8 cellular contexts compared by ENCODE assay signal in the genomic region with DNA sequence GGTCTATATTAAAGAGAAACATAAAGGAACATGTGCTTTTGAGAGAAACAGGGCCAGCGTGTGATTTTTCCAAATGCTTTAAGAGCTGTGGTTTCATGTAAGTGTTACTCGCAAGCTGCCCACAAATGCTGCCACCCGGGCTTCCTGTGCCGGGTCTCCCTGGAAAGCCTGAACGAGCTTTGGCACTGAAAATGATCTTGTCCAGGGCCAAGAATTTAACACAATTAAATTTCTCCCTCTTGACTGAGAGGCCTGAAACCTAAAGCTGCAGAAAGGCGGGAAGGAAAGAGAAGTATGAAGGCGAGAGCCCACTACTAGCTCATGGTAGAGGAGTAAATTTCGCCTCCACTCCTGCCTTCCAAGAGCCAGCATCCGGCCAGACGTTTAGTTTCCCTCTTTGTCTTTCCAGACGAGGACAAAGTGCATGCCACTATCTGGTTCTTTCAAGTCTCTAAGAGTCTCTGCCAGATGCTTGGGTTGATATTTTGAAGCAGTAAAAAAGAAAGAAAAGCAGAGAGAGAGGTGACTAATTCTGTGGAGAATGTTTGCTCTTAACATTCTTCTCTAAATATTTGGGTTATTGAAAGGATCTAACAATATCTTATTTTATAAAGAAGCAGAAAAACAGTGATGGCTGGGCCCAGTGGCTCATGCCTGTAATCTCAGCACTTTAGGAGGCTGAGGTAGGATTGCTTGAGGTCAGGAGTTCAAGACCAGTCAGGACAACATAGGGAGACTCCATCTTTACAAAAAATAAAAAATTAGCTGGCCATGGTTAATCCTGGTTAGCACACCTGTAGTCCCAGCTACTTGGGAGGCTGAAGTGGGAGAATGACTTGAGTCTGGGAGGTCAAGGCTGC.
DNase-seq lines count a peak whose midpoint lies in the region; ATAC-seq and TF ChIP-seq lines count a peak whose summit lies in the region.

No MANE protein-coding gene starts in this region.

- peak; percentile 11 for ATAC-seq in Right ventricle myocardium inferior
- ATAC-seq in HG03354 (IDR thresholded peaks at IDR 0.05; ENCODE audit: poor library complexity, severe bottlenecking, unreplicated experiment) = no peak

- no peak overlapping the region for H2AK5ac ChIP-seq in neuronal stem cell (ENCODE audit: low read depth, low read length)

- TF ChIP-seq RAD21 in SK-N-SH (IDR thresholded peaks at IDR 0.05; ENCODE audit: low read length) = no peak

- CTCF ChIA-PET in SK-N-SH (lab: Yijun Ruan, JAX) = interaction anchor here (1.1 to 1.7 kb wide), 2 partner anchors 131 to 361 kb away, joined by 3 to 4 read pairs; no protein-coding TSS in a partner anchor

- H3K4me3 ChIP-seq in SK-N-SH (ENCODE audit: low read depth in 2 of 2, low read length in 1 of 2) (no peak overlapping the region), esophagus squamous epithelium (peak overlapping the region in 1 of 4 donors; percentile 31), neuronal stem cell (ENCODE audit: low read length in 2 of 2) (no peak overlapping the region)

- H3K14ac ChIP-seq in neuronal stem cell (ENCODE audit: low read length) = no peak overlapping the region

- H4K91ac ChIP-seq in neuronal stem cell (ENCODE audit: low read depth, low read length, poor library complexity) = no peak overlapping the region

- peak overlapping the region; percentile 79 for H2AFZ ChIP-seq in SK-N-SH (ENCODE audit: low read depth)
- H2AFZ ChIP-seq in neuronal stem cell (ENCODE audit: low read length) = peak overlapping the region; percentile 56

- no peak overlapping the region for H2BK120ac ChIP-seq in neuronal stem cell (ENCODE audit: low read depth, low read length)

- POLR2A ChIA-PET in SK-N-SH (lab: Yijun Ruan, JAX) = interaction anchor here (0.7 to 1.3 kb wide), 3 partner anchors 100 to 128 kb away, joined by 4 read pairs; a partner anchor contains a TSS

- no peak for TF ChIP-seq EP300 in SK-N-SH (IDR thresholded peaks at IDR 0.05; ENCODE audit: borderline replicate concordance in 1 of 2, low read depth in 1 of 2, low read length in 1 of 2)

- intact Hi-C loops in Right ventricle myocardium inferior (cut with DNase I) (no loop called here), cardiac septum (cut with DNase I) (no loop called here), esophagus squamous epithelium (cut with DNase I) (no loop called here)

- H3K4me1 ChIP-seq in SK-N-SH (ENCODE audit: control insufficient read depth in 1 of 2, insufficient read depth in 2 of 2, low read depth in 1 of 2, low read length in 1 of 2) (peaks cover 22 to 23% of the 10 kb centered on the region in 2 experiments), esophagus squamous epithelium (peaks cover 0 to 39% (median 9%) of the 10 kb centered on the region in 3 donors), neuronal stem cell (ENCODE audit: control insufficient read depth in 2 of 2, insufficient read depth in 1 of 2, low read depth in 1 of 2, low read length in 2 of 2) (peaks cover 0 to 10% of the 10 kb centered on the region in 2 donors)

- H3K18ac ChIP-seq in neuronal stem cell (ENCODE audit: low read length) = no peak overlapping the region

- H3K36me3 ChIP-seq in SK-N-SH (replicated peaks in 1 of 2; ENCODE audit: control insufficient read depth in 1 of 2, insufficient read depth in 2 of 2, low read length in 1 of 2) = no peaks in the 10 kb centered on the region
- no peaks in the 10 kb centered on the region for H3K36me3 ChIP-seq in esophagus squamous epithelium
- no peaks in the 10 kb centered on the region for H3K36me3 ChIP-seq in neuronal stem cell (replicated peaks in 1 of 2; ENCODE audit: control insufficient read depth in 2 of 2, insufficient read depth in 2 of 2, low read length in 2 of 2)

- no peak overlapping the region for H2BK12ac ChIP-seq in neuronal stem cell (ENCODE audit: low read length)

- H4K20me1 ChIP-seq in SK-N-SH (ENCODE audit: insufficient read depth) = no peaks in the 10 kb centered on the region

- no peak overlapping the region for H2BK15ac ChIP-seq in neuronal stem cell (ENCODE audit: low read length)

- no peak for DNase-seq in Right ventricle myocardium inferior (ENCODE audit: missing footprints)
- no peak for DNase-seq in cardiac septum (ENCODE audit: low spot score)
- peak; percentile 56 for DNase-seq in SK-N-SH
- DNase-seq in esophagus squamous epithelium (lab: John Stamatoyannopoulos, UW) = no peak
- peak; percentile 9 for DNase-seq in neuronal stem cell (ENCODE audit: low spot score)
- no peak for DNase-seq in effector CD8-positive, alpha-beta T cell (lab: John Stamatoyannopoulos, UW)
- no peak for DNase-seq in NCI-H187 treated with DMSO at 0.1 percent for 48 hours (lab: John Stamatoyannopoulos, UW)

- TF ChIP-seq POLR2A in esophagus squamous epithelium (IDR thresholded peaks at IDR 0.05) = no peak

- no peaks in the 10 kb centered on the region for H3K9me3 ChIP-seq in SK-N-SH
- no peaks in the 10 kb centered on the region for H3K9me3 ChIP-seq in esophagus squamous epithelium
- no peaks in the 10 kb centered on the region for H3K9me3 ChIP-seq in neuronal stem cell (replicated peaks in 1 of 2; ENCODE audit: control insufficient read depth in 2 of 2, insufficient read depth in 1 of 2, low read depth in 1 of 2, low read length in 2 of 2)

- no peak overlapping the region for H2BK5ac ChIP-seq in neuronal stem cell (ENCODE audit: low read length)

- peak overlapping the region; percentile 88 to 91 for H3K27ac ChIP-seq in SK-N-SH (ENCODE audit: low read depth in 2 of 2, low read length in 1 of 2)
- H3K27ac ChIP-seq in esophagus squamous epithelium = peak overlapping the region; percentile 7 to 69 (median 64)
- no peak overlapping the region for H3K27ac ChIP-seq in neuronal stem cell (replicated peaks; ENCODE audit: low read length)

- H3K23ac ChIP-seq in neuronal stem cell (ENCODE audit: low read depth, low read length, poor library complexity) = no peak overlapping the region

- peaks cover 37% of the 10 kb centered on the region for H3F3A ChIP-seq in SK-N-SH (replicated peaks; ENCODE audit: insufficient read depth)

- no peaks in the 10 kb centered on the region for H3K9me2 ChIP-seq in SK-N-SH

- no peak for TF ChIP-seq CTCF in SK-N-SH (IDR thresholded peaks at IDR 0.05)
- no peak for TF ChIP-seq CTCF in esophagus squamous epithelium (IDR thresholded peaks at IDR 0.05)

- no peak overlapping the region for H4K8ac ChIP-seq in neuronal stem cell (ENCODE audit: low read depth, low read length)

- H3K27me3 ChIP-seq in SK-N-SH (ENCODE audit: insufficient read depth) (no peaks in the 10 kb centered on the region), esophagus squamous epithelium (no peaks in the 10 kb centered on the region), neuronal stem cell (ENCODE audit: control insufficient read depth in 3 of 3, insufficient read depth in 3 of 3, low read depth in 1 of 3, low read length in 3 of 3) (no peaks in the 10 kb centered on the region)

- peak overlapping the region; percentile 48 for H3K4me2 ChIP-seq in SK-N-SH
- H3K4me2 ChIP-seq in neuronal stem cell (ENCODE audit: insufficient read depth, low read length, poor library complexity, severe bottlenecking) = no peak overlapping the region

- no peak overlapping the region for H3K4ac ChIP-seq in neuronal stem cell (ENCODE audit: low read length)

- no peaks in the 10 kb centered on the region for H3K79me2 ChIP-seq in SK-N-SH (ENCODE audit: insufficient read depth)

- H3K9ac ChIP-seq in SK-N-SH (peak overlapping the region; percentile 61), neuronal stem cell (ENCODE audit: low read depth, low read length, poor library complexity) (no peak overlapping the region)

- no peaks in the 10 kb centered on the region for H3K79me1 ChIP-seq in neuronal stem cell (ENCODE audit: low read depth, low read length)

- WGBS in SK-N-SH (ENCODE audit: low lambda C conversion rate) = 15% methylated on average over 10 of the region's 11 CpGs
- 10 to 17% methylated on average over 10 to 11 of the region's 11 CpGs for WGBS in esophagus squamous epithelium, 2 donors
- WGBS in neuronal stem cell (ENCODE audit: extremely low coverage in 2 of 2, insufficient read length in 2 of 2, insufficient replicate concordance in 1 of 2), 2 donors = no CpG with 5 or more reads among the region's 11 CpGs

TF ChIP-seq in SK-N-SH, 30 proteins besides CTCF, POLR2A, EP300 and RAD21 (continues in another document):
- peak; percentile 53 for TF ChIP-seq TCF12 (IDR thresholded peaks at IDR 0.05)
- TF ChIP-seq GABPA (IDR thresholded peaks at IDR 0.05; ENCODE audit: low read depth) = no peak
- TF ChIP-seq, protein P1, sequence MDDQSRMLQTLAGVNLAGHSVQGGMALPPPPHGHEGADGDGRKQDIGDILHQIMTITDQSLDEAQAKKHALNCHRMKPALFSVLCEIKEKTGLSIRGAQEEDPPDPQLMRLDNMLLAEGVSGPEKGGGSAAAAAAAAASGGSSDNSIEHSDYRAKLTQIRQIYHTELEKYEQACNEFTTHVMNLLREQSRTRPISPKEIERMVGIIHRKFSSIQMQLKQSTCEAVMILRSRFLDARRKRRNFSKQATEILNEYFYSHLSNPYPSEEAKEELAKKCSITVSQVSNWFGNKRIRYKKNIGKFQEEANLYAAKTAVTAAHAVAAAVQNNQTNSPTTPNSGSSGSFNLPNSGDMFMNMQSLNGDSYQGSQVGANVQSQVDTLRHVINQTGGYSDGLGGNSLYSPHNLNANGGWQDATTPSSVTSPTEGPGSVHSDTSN (IDR thresholded peaks at IDR 0.05) = 0 out of 2 replicates have a peak, but pooled peaks have one; percentile 4
- no peak for TF ChIP-seq MEF2A (IDR thresholded peaks at IDR 0.05; ENCODE audit: borderline replicate concordance, low read depth)
- TF ChIP-seq JUND (IDR thresholded peaks at IDR 0.05) = peak; percentile 35; the same call in 1 of the 2 replicates
- TF ChIP-seq, protein P2, sequence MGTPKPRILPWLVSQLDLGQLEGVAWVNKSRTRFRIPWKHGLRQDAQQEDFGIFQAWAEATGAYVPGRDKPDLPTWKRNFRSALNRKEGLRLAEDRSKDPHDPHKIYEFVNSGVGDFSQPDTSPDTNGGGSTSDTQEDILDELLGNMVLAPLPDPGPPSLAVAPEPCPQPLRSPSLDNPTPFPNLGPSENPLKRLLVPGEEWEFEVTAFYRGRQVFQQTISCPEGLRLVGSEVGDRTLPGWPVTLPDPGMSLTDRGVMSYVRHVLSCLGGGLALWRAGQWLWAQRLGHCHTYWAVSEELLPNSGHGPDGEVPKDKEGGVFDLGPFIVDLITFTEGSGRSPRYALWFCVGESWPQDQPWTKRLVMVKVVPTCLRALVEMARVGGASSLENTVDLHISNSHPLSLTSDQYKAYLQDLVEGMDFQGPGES (IDR thresholded peaks at IDR 0.05; ENCODE audit: low read depth, low read length) = no peak
- TF ChIP-seq, protein P3, sequence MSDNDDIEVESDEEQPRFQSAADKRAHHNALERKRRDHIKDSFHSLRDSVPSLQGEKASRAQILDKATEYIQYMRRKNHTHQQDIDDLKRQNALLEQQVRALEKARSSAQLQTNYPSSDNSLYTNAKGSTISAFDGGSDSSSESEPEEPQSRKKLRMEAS (IDR thresholded peaks at IDR 0.05; ENCODE audit: low read depth) = peak; percentile 76; the same call in 1 of the 2 replicates
- no peak for TF ChIP-seq POLR2AphosphoS5 (IDR thresholded peaks at IDR 0.05; ENCODE audit: low read depth, low read length)
- no peak for TF ChIP-seq FOXJ3 (CRISPR knock-in tag; IDR thresholded peaks at IDR 0.05)

Comparison
In these comparisons a context has a peak if more than half of its experiments do, and no peak if none do; other contexts are left out.
1. DNase-seq: peak in SK-N-SH (single experiment) and neuronal stem cell (single experiment); none in Right ventricle myocardium inferior (single experiment), cardiac septum (single experiment), esophagus squamous epithelium (single experiment), effector CD8-positive, alpha-beta T cell (single experiment) and NCI-H187 treated with DMSO at 0.1 percent for 48 hours (single experiment).